28 cellular contexts compared by ENCODE assay signal in the genomic region with DNA sequence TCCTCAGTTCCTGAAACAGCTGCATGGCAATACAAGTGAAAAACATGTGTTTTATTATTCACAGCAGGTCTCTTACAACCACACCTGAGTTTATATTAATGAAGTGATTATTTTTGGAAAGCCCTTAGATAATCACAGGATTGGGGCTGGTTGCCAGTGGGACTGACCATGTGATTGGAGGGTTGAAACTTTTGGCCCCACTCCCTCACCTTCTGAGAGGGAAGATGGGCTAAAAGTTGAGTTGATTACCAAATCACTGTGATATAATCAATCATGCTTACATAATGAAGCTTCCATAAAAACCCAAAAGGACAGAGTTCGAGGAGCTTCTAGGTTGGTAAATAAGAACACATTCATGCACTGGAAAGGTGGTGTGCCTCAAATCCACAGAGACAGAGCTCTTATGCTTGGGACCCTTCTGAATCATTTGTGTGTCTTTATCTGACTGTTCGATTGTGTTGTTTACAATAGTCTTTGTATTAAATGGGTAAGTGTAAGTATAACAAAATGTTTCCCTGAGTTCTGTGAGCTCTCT.
DNase-seq lines count a peak whose midpoint lies in the region; ATAC-seq, FAIRE-seq and TF ChIP-seq lines count a peak whose summit lies in the region.
"Had no signal": no experiment of that assay in that cellular context is flagged by ENCODE, and none has a peak within 500 bp of the region (broad histone marks: within the 10 kb centered on the region; RNA-seq: fewer than 3 reads in every experiment).

No MANE protein-coding gene starts in this region.

- DNase-seq in CD14-positive monocyte (ENCODE audit: low spot score) (peak; percentile 15), K562 (ENCODE audit: extremely low read depth in 1 of 4, low spot score in 3 of 4) (no peak), right lobe of liver (peak; percentile 44 to 72 (median 72))
- no peak for DNase-seq in activated CD4-positive, alpha-beta T cell treated with anti-CD3 and anti-CD28 coated beads for 4 hours
- DNase-seq in activated CD8-positive, alpha-beta T cell treated with anti-CD3 and anti-CD28 coated beads for 36 hours = no peak
- DNase-seq: 8988T; ACHN; BE2C; C1 segment of cervical spinal cord; CD4-positive, alpha-beta memory T cell; CD4-positive, CD25-positive, alpha-beta regulatory T cell; CD8-positive, alpha-beta memory T cell; COR-L47; DMS 273 treated with DMSO at 0.1 percent for 48 hours; DMS153; DMS53; DMS79; DND-41; EL; GDM1 had no signal

- H3K4me3 ChIP-seq in K562 = no peak overlapping the region
- no peak overlapping the region for H3K4me3 ChIP-seq in right lobe of liver
- H3K4me3 ChIP-seq in gastroesophageal sphincter = no peak overlapping the region
- H3K4me3 ChIP-seq: BLaER1, GM12878 had no signal

- no peak overlapping the region for H3K27ac Mint-ChIP-seq in CD14-positive monocyte
- no peak overlapping the region for H3K27ac Mint-ChIP-seq in activated CD8-positive, alpha-beta T cell treated with anti-CD3 and anti-CD28 coated beads for 36 hours
- H3K27ac Mint-ChIP-seq: CD4-positive, alpha-beta memory T cell; CD4-positive, CD25-positive, alpha-beta regulatory T cell had no signal

- TF ChIP-seq RAD21 in K562 (CRISPR knock-in tag; conservative IDR thresholded peaks at IDR 0.05 in 1 of 2, IDR thresholded peaks at IDR 0.05 in 1 of 2) = no peak

- H3K9me3 ChIP-seq in K562 (replicated peaks; ENCODE audit: control insufficient read depth, insufficient read depth, low read depth, low read length) (no peaks in the 10 kb centered on the region), right lobe of liver (no peaks in the 10 kb centered on the region), gastroesophageal sphincter (peaks cover 0 to 18% (median 0%) of the 10 kb centered on the region in 3 donors)
- H3K9me3 ChIP-seq: BE2C had no signal

- ATAC-seq in K562 (no peak), right lobe of liver (peak; percentile 74 to 83 (median 78)), gastroesophageal sphincter (no peak), HG03175 (IDR thresholded peaks at IDR 0.05; ENCODE audit: unreplicated experiment) (no peak)
- no peak for ATAC-seq in activated CD8-positive, alpha-beta T cell treated with anti-CD3 and anti-CD28 coated beads for 36 hours
- ATAC-seq: GM12878 had no signal

- peaks cover 4 to 22% (median 7%) of the 10 kb centered on the region in 3 donors for H3K27me3 Mint-ChIP-seq in CD14-positive monocyte (ENCODE audit: low read depth in 3 of 3)
- H3K27me3 Mint-ChIP-seq in activated CD8-positive, alpha-beta T cell treated with anti-CD3 and anti-CD28 coated beads for 36 hours = peaks cover 15% of the 10 kb centered on the region

- intact Hi-C loops in CD14-positive monocyte (cut with micrococcal nuclease) (no loop called here), K562 (cut with micrococcal nuclease) (loop anchor here (5.0 kb wide), 1 partner anchor 230 kb away; no protein-coding TSS in a partner anchor), right lobe of liver (cut with DNase I) (no loop called here)
- intact Hi-C loops in activated CD8-positive, alpha-beta T cell treated with anti-CD3 and anti-CD28 coated beads for 36 hours (cut with micrococcal nuclease) = no loop called here

- 0% methylated on average over 2 of the region's 2 CpGs for WGBS in K562 (ENCODE audit: insufficient coverage, low coverage, missing lambda C conversion rate)
- 27% methylated on average over 2 of the region's 2 CpGs for WGBS in right lobe of liver (ENCODE audit: insufficient coverage, low coverage, low lambda C conversion rate, missing lambda C conversion rate)
- WGBS in gastroesophageal sphincter (ENCODE audit: low coverage in 1 of 2), 2 donors = 86 to 92% methylated on average over 2 of the region's 2 CpGs

- H3K27ac ChIP-seq in C4-2B = peak overlapping the region; percentile 27; the same call in 1 of the 2 replicates
- no peak overlapping the region for H3K27ac ChIP-seq in K562 (ENCODE audit: extremely low read depth, low read depth, low read length)
- peak overlapping the region in 2 of 3 donors; percentile 14 to 42 for H3K27ac ChIP-seq in right lobe of liver
- H3K27ac ChIP-seq in gastroesophageal sphincter = no peak overlapping the region
- H3K27ac ChIP-seq: BLaER1 had no signal

- no peak overlapping the region for H3K9ac ChIP-seq in K562 (ENCODE audit: insufficient read depth in 1 of 2, low read depth in 2 of 2, low read length in 2 of 2)
- H3K9ac ChIP-seq: BLaER1 had no signal

- H3K9me1 ChIP-seq in K562 (ENCODE audit: control insufficient read depth, insufficient read depth, low read length) = no peaks in the 10 kb centered on the region

- H3K4me3 Mint-ChIP-seq in CD14-positive monocyte = no peak overlapping the region
- no peak overlapping the region for H3K4me3 Mint-ChIP-seq in activated CD8-positive, alpha-beta T cell treated with anti-CD3 and anti-CD28 coated beads for 36 hours
- H3K4me3 Mint-ChIP-seq: CD4-positive, alpha-beta memory T cell; CD4-positive, CD25-positive, alpha-beta regulatory T cell; CD8-positive, alpha-beta memory T cell had no signal

- H3K9me3 Mint-ChIP-seq in CD14-positive monocyte = peaks cover 0 to 12% (median 9%) of the 10 kb centered on the region in 7 donors
- peaks cover 9% of the 10 kb centered on the region for H3K9me3 Mint-ChIP-seq in activated CD8-positive, alpha-beta T cell treated with anti-CD3 and anti-CD28 coated beads for 36 hours

- CTCF ChIA-PET in K562 (lab: Yijun Ruan, JAX; ENCODE audit: low intra/inter-chr PET ratio) = no interaction called here
- CTCF ChIA-PET in activated CD8-positive, alpha-beta T cell treated with anti-CD3 and anti-CD28 coated beads for 36 hours (lab: Charles Lee) = no interaction called here

- BruUV-seq in K562 (replicated peaks; lab: Mats Ljungman, UMichigan) = no TSS peak

- H3K4me1 Mint-ChIP-seq in CD14-positive monocyte = no peaks in the 10 kb centered on the region
- H3K4me1 Mint-ChIP-seq in activated CD8-positive, alpha-beta T cell treated with anti-CD3 and anti-CD28 coated beads for 36 hours (ENCODE audit: low read depth) = no peaks in the 10 kb centered on the region
- H3K4me1 Mint-ChIP-seq: CD4-positive, alpha-beta memory T cell; CD4-positive, CD25-positive, alpha-beta regulatory T cell; CD8-positive, alpha-beta memory T cell had no signal

- no peak overlapping the region for H3K4me2 ChIP-seq in K562 (ENCODE audit: insufficient read depth, low read length)
- H3K4me2 ChIP-seq: BLaER1 had no signal

- no peak for TF ChIP-seq CTCF in C4-2B (conservative IDR thresholded peaks at IDR 0.05)
- TF ChIP-seq CTCF in CD14-positive monocyte (IDR thresholded peaks at IDR 0.05) = no peak
- no peak for TF ChIP-seq CTCF in K562 (IDR thresholded peaks at IDR 0.05 in 2 of 3, conservative IDR thresholded peaks at IDR 0.05 in 1 of 3; ENCODE audit: insufficient read depth in 2 of 3, low read depth in 1 of 3, low read length in 3 of 3)
- TF ChIP-seq CTCF in right lobe of liver (IDR thresholded peaks at IDR 0.05) = no peak
- no peak for TF ChIP-seq CTCF in gastroesophageal sphincter (IDR thresholded peaks at IDR 0.05)
- no peak for TF ChIP-seq CTCF in activated CD8-positive, alpha-beta T cell treated with anti-CD3 and anti-CD28 coated beads for 36 hours (IDR thresholded peaks at IDR 0.05)

- FAIRE-seq in K562 (lab: Jason Lieb, UNC) = peak; percentile 59
- FAIRE-seq: A204.1, GM12878, GM12892, GM18507 had no signal

- no peaks in the 10 kb centered on the region for H3K79me2 ChIP-seq in K562 (ENCODE audit: control insufficient read depth, insufficient read depth, low read length)

- no peaks in the 10 kb centered on the region for H3K4me1 ChIP-seq in K562 (replicated peaks in 1 of 2; ENCODE audit: control insufficient read depth in 2 of 2, insufficient read depth in 2 of 2, low read length in 2 of 2)
- H3K4me1 ChIP-seq in right lobe of liver = peaks cover 0 to 16% (median 8%) of the 10 kb centered on the region in 4 donors
- peaks cover 0 to 12% (median 0%) of the 10 kb centered on the region in 3 donors for H3K4me1 ChIP-seq in gastroesophageal sphincter

- H4K20me1 ChIP-seq in K562 (replicated peaks; ENCODE audit: control insufficient read depth, insufficient read depth, low read length) = no peaks in the 10 kb centered on the region
- H4K20me1 ChIP-seq: BLaER1 had no signal

- TF ChIP-seq POLR2A in K562 (conservative IDR thresholded peaks at IDR 0.05) = no peak
- no peak for TF ChIP-seq POLR2A in right lobe of liver (IDR thresholded peaks at IDR 0.05)
- TF ChIP-seq POLR2A in gastroesophageal sphincter (IDR thresholded peaks at IDR 0.05) = no peak

- POLR2A ChIA-PET in K562 (lab: Yijun Ruan, JAX) = interaction anchor here (1.2 kb wide), 1 partner anchor 10 kb away, joined by 3 read pairs; no protein-coding TSS in a partner anchor
- POLR2A ChIA-PET in activated CD8-positive, alpha-beta T cell treated with anti-CD3 and anti-CD28 coated beads for 36 hours (lab: Charles Lee) = no interaction called here

- H3K36me3 Mint-ChIP-seq in CD14-positive monocyte = no peaks in the 10 kb centered on the region
- H3K36me3 Mint-ChIP-seq in activated CD8-positive, alpha-beta T cell treated with anti-CD3 and anti-CD28 coated beads for 36 hours (ENCODE audit: low read depth) = no peaks in the 10 kb centered on the region
- H3K36me3 Mint-ChIP-seq: CD4-positive, alpha-beta memory T cell; CD4-positive, CD25-positive, alpha-beta regulatory T cell; CD8-positive, alpha-beta memory T cell had no signal

- no peak overlapping the region for H2AFZ ChIP-seq in K562 (ENCODE audit: low read depth, low read length)

- in situ Hi-C loops in K562 (cut with MboI) = no loop called here

- H3K36me3 ChIP-seq in K562 (ENCODE audit: control insufficient read depth, insufficient read depth, low read length) (no peaks in the 10 kb centered on the region), right lobe of liver (no peaks in the 10 kb centered on the region), gastroesophageal sphincter (no peaks in the 10 kb centered on the region)
- H3K36me3 ChIP-seq: BE2C, BLaER1 had no signal

- H3K27me3 ChIP-seq in K562 (ENCODE audit: control insufficient read depth in 2 of 2, insufficient read depth in 2 of 2, low read length in 2 of 2) (peaks cover 4 to 5% of the 10 kb centered on the region in 2 experiments; a peak in 2 of 5 replicates), right lobe of liver (no peaks in the 10 kb centered on the region), gastroesophageal sphincter (no peaks in the 10 kb centered on the region)
- H3K27me3 ChIP-seq: BE2C, BLaER1 had no signal

- TF ChIP-seq EP300 in K562 (IDR thresholded peaks at IDR 0.05; ENCODE audit: low read length) (no peak), gastroesophageal sphincter (IDR thresholded peaks at IDR 0.05) (no peak)

TF ChIP-seq in K562, 482 proteins besides CTCF, POLR2A, EP300 and RAD21 (continues in another document):
- TF ChIP-seq MED1 (CRISPR knock-in tag; IDR thresholded peaks at IDR 0.05; ENCODE audit: borderline replicate concordance) (no peak), SIN3A (IDR thresholded peaks at IDR 0.05; ENCODE audit: borderline replicate concordance in 2 of 2, control insufficient read depth in 1 of 2, low read depth in 2 of 2, low read length in 2 of 2) (no peak), BRD4 (IDR thresholded peaks at IDR 0.05) (no peak), SAP30 (IDR thresholded peaks at IDR 0.05; ENCODE audit: borderline replicate concordance, insufficient read depth, low read depth, low read length, poor library complexity, severe bottlenecking) (no peak)

Comparison
In these comparisons a context has a peak if more than half of its experiments do, and no peak if none do; other contexts are left out.
1. H3K27ac ChIP-seq: peak in C4-2B (single experiment) and right lobe of liver (2 of 3); none in K562 (single experiment) and gastroesophageal sphincter (0 of 4).
2. DNase-seq: peak in CD14-positive monocyte (single experiment) and right lobe of liver (3 of 3); none in K562 (0 of 4), activated CD4-positive, alpha-beta T cell treated with anti-CD3 and anti-CD28 coated beads for 4 hours (0 of 2) and activated CD8-positive, alpha-beta T cell treated with anti-CD3 and anti-CD28 coated beads for 36 hours (single experiment).
3. ATAC-seq: peak in right lobe of liver (4 of 4); none in K562 (single experiment), gastroesophageal sphincter (single experiment), activated CD8-positive, alpha-beta T cell treated with anti-CD3 and anti-CD28 coated beads for 36 hours (single experiment) and HG03175 (single experiment).